Comparison of ENCODE assay signal across 12 cellular contexts in genomic region chr12:915090-915489, GRCh38. TPM values are rescaled to one million over a fixed set of nuclear protein-coding genes. Genes with fewer than 3 reads are reported as not detected.
DNase-seq lines count a peak whose midpoint lies in the region; ATAC-seq and TF ChIP-seq lines count a peak whose summit lies in the region.
"Had no signal": no experiment of that assay in that cellular context is flagged by ENCODE, and none has a peak within 500 bp of the region (broad histone marks: within the 10 kb centered on the region; RNA-seq: fewer than 3 reads in every experiment).

No MANE protein-coding gene starts in this region.

- H3K27me3 Mint-ChIP-seq in activated CD8-positive, alpha-beta memory T cell treated with anti-CD3 and anti-CD28 coated beads, Interleukin-2, amount 10 ng/mL, durations not matched to agents 7 days and 5 days: no peaks in the 10 kb centered on the region
- no peaks in the 10 kb centered on the region for H3K27me3 Mint-ChIP-seq in activated naive CD8-positive, alpha-beta T cell treated with anti-CD3 and anti-CD28 coated beads, Interleukin-2, amount 50 U/mL, for 24 hours

- peaks cover 2% of the 10 kb centered on the region for H4K20me1 ChIP-seq in osteoblast (ENCODE audit: insufficient read depth, low read length)

- ATAC-seq in activated CD8-positive, alpha-beta memory T cell treated with anti-CD3 and anti-CD28 coated beads, Interleukin-2, amount 10 ng/mL, durations not matched to agents 7 days and 5 days: peak; percentile 80
- ATAC-seq in activated naive CD8-positive, alpha-beta T cell treated with anti-CD3 and anti-CD28 coated beads, Interleukin-2, amount 50 U/mL, for 24 hours: no peak
- no peak for ATAC-seq in HG02623 (IDR thresholded peaks at IDR 0.05; ENCODE audit: unreplicated experiment)

- H3K79me2 ChIP-seq in osteoblast (ENCODE audit: insufficient read depth, low read length): peaks cover 2% of the 10 kb centered on the region

- H3K27ac Mint-ChIP-seq in activated CD8-positive, alpha-beta memory T cell treated with anti-CD3 and anti-CD28 coated beads, Interleukin-2, amount 10 ng/mL, durations not matched to agents 7 days and 5 days: peak overlapping the region; percentile 71
- H3K27ac Mint-ChIP-seq in activated naive CD8-positive, alpha-beta T cell treated with anti-CD3 and anti-CD28 coated beads, Interleukin-2, amount 50 U/mL, for 24 hours: peak overlapping the region; percentile 46

- no peak for TF ChIP-seq CTCF in osteoblast (IDR thresholded peaks at IDR 0.05; ENCODE audit: extremely low read depth, low read depth, low read length)

- peaks cover 69% of the 10 kb centered on the region for H3K36me3 ChIP-seq in osteoblast (ENCODE audit: insufficient read depth, low read length)

- peak overlapping the region; percentile 78 for H3K27ac ChIP-seq in osteoblast (ENCODE audit: low read depth, low read length)

- DNase-seq in activated CD8-positive, alpha-beta memory T cell treated with anti-CD3 and anti-CD28 coated beads, Interleukin-2, amount 10 ng/mL, durations not matched to agents 7 days and 5 days: no peak
- no peak for DNase-seq in activated CD8-positive, alpha-beta memory T cell treated with anti-CD3 and anti-CD28 coated beads, Interleukin-2, amount 50 U/mL, for 48 hours
- peak; percentile 15 for DNase-seq in M059J (ENCODE audit: low read depth)
- no peak for DNase-seq in activated naive CD8-positive, alpha-beta T cell treated with anti-CD3 and anti-CD28 coated beads, Interleukin-2, amount 50 U/mL, for 24 hours
- DNase-seq in osteoblast (ENCODE audit: insufficient read length, low spot score, missing footprints): no peak
- DNase-seq in stimulated activated CD4-positive, alpha-beta T cell treated with anti-CD3 and anti-CD28 coated beads, Interleukin-4, amount 100 ng/mL, for 1 hour: no peak
- no peak for DNase-seq in NCI-H1105 (lab: John Stamatoyannopoulos, UW)
- DNase-seq: caudate nucleus, DMS79, Karpas-422, NCI-H2171 treated with DMSO at 0.1 percent for 48 hours had no signal

- no peaks in the 10 kb centered on the region for H3K27me3 ChIP-seq in osteoblast (ENCODE audit: insufficient read depth, low read length)

- H2AFZ ChIP-seq in osteoblast (ENCODE audit: low read length): no peak overlapping the region

- no peaks in the 10 kb centered on the region for H3K9me3 Mint-ChIP-seq in activated CD8-positive, alpha-beta memory T cell treated with anti-CD3 and anti-CD28 coated beads, Interleukin-2, amount 10 ng/mL, durations not matched to agents 7 days and 5 days (ENCODE audit: low read depth)
- no peaks in the 10 kb centered on the region for H3K9me3 Mint-ChIP-seq in activated naive CD8-positive, alpha-beta T cell treated with anti-CD3 and anti-CD28 coated beads, Interleukin-2, amount 50 U/mL, for 24 hours

- no peak overlapping the region for H3K4me3 ChIP-seq in osteoblast (ENCODE audit: insufficient read depth, low read length)

- no peak overlapping the region for H3K4me2 ChIP-seq in osteoblast (ENCODE audit: insufficient read depth, low read length)

- CTCF ChIA-PET in activated CD8-positive, alpha-beta memory T cell treated with anti-CD3 and anti-CD28 coated beads, Interleukin-2, amount 10 ng/mL, durations not matched to agents 7 days and 5 days (lab: Charles Lee): interaction anchor here (0.6 to 1.7 kb wide), 4 partner anchors 34 to 339 kb away, joined by 3 to 6 read pairs (median 4); partner anchors contain the start of gene RAD52

- H3K36me3 Mint-ChIP-seq in activated CD8-positive, alpha-beta memory T cell treated with anti-CD3 and anti-CD28 coated beads, Interleukin-2, amount 10 ng/mL, durations not matched to agents 7 days and 5 days: peaks cover 50% of the 10 kb centered on the region
- peaks cover 55% of the 10 kb centered on the region for H3K36me3 Mint-ChIP-seq in activated naive CD8-positive, alpha-beta T cell treated with anti-CD3 and anti-CD28 coated beads, Interleukin-2, amount 50 U/mL, for 24 hours (ENCODE audit: low read depth)

- peaks cover 24% of the 10 kb centered on the region for H3K4me1 Mint-ChIP-seq in activated CD8-positive, alpha-beta memory T cell treated with anti-CD3 and anti-CD28 coated beads, Interleukin-2, amount 10 ng/mL, durations not matched to agents 7 days and 5 days
- H3K4me1 Mint-ChIP-seq in activated naive CD8-positive, alpha-beta T cell treated with anti-CD3 and anti-CD28 coated beads, Interleukin-2, amount 50 U/mL, for 24 hours: peaks cover 10% of the 10 kb centered on the region

- no peak overlapping the region for H3K4me3 Mint-ChIP-seq in activated CD8-positive, alpha-beta memory T cell treated with anti-CD3 and anti-CD28 coated beads, Interleukin-2, amount 10 ng/mL, durations not matched to agents 7 days and 5 days
- no peak overlapping the region for H3K4me3 Mint-ChIP-seq in activated naive CD8-positive, alpha-beta T cell treated with anti-CD3 and anti-CD28 coated beads, Interleukin-2, amount 50 U/mL, for 24 hours

- no peaks in the 10 kb centered on the region for H3K9me3 ChIP-seq in osteoblast (ENCODE audit: low read depth, low read length)

- peaks cover 13% of the 10 kb centered on the region for H3K4me1 ChIP-seq in osteoblast (ENCODE audit: insufficient read depth, low read length)

RNA-seq across cellular contexts. Expression of gene RAD52, which starts 34.4 kb away (rescaled TPM):
- 10 to 100 TPM; 14.6 to 21.8 TPM for total RNA-seq in activated CD8-positive, alpha-beta memory T cell treated with anti-CD3 and anti-CD28 coated beads, Interleukin-2, amount 10 ng/mL, durations not matched to agents 7 days and 5 days
- 4.0 and 4.9 TPM in 2 replicates for total RNA-seq in M059J (2014; rRNA removed; shearing (Covaris generic))
- 10.1 and 15.9 TPM in 2 replicates for total RNA-seq in osteoblast
